ENCODE assay signal across 8 cellular contexts in the genomic region with DNA sequence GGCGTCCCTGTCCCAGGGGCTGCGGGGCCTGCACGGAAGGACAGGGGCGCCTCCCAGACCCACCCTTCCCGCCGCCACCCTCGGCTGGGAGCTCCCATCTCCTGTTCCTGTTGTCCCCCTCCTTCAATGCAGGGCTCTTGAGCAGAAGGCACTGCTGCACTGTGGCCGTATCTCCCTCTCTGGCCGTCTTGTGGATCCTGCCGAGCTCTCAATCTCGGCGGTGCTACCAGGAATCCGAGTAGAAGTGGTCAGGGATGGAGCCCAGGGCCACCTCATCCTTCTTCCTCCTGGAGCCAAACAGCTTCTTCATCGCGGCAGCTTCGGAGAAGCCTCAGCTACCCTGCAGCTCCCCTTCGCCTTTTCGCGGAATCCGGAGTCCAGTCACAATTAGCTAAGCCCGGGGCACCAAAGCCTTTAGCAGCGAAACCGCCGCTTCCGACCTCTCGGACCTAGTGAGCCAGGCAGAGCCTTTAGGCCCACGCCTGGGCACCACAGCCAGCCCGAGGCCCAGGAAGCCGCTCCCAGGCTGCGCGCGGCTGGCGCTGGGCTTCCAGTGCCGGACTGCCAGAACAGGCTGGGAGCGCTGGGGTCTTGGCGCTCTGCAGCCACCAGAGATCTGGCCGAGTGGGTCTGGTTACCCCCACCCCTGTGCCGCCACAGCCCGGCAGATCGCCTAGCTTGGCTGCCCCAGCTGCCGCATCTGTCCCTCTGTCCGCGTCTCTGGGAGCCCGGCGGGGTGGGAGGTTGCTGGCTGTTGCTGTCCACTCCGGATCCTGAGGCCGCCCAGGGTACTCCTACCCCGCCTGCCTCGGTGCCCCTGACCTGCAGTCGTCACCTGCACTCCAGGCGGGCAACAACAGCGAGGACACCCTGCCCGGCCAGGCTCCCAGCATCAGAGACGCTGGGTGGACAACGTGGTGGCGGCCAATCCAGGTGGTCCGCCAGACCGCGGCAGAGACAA.
DNase-seq lines count a peak whose midpoint lies in the region; TF ChIP-seq lines count a peak whose summit lies in the region.

No MANE protein-coding gene starts in this region.

- no peaks in the 10 kb centered on the region for H3K79me2 ChIP-seq in trophoblast cell (ENCODE audit: control insufficient read depth, insufficient read depth, low read length, poor library complexity)

- H4K12ac ChIP-seq in trophoblast cell (ENCODE audit: low read depth, low read length): no peak overlapping the region

- H2BK120ac ChIP-seq in trophoblast cell (ENCODE audit: insufficient read depth, low read length, poor library complexity): no peak overlapping the region

- H3K36me3 ChIP-seq in WERI-Rb-1 (no peaks in the 10 kb centered on the region), cardiac muscle cell (no peaks in the 10 kb centered on the region), trophoblast cell (ENCODE audit: control insufficient read depth in 1 of 2, insufficient read depth in 2 of 2, low read length in 2 of 2) (no peaks in the 10 kb centered on the region)

- H3K27ac ChIP-seq in WERI-Rb-1 (no peak overlapping the region), cardiac muscle cell (no peak overlapping the region), trophoblast cell (ENCODE audit: low read depth, low read length) (no peak overlapping the region)

- no peak overlapping the region for H2BK12ac ChIP-seq in trophoblast cell (ENCODE audit: low read length)

- in situ Hi-C loops in KBM-7 (cut with MboI; ENCODE audit: low pct_unique_long_range_greater_than_20kb, low sequenced_read_pairs): no loop called here

- peaks cover 62% of the 10 kb centered on the region for H3K27me3 ChIP-seq in WERI-Rb-1 (ENCODE audit: insufficient read depth, low read depth, severe bottlenecking)
- H3K27me3 ChIP-seq in cardiac muscle cell: peaks cover 100% of the 10 kb centered on the region
- H3K27me3 ChIP-seq in trophoblast cell (ENCODE audit: insufficient read depth, low read length): peaks cover 31% of the 10 kb centered on the region

- no peaks in the 10 kb centered on the region for H3K9me3 ChIP-seq in WERI-Rb-1 (ENCODE audit: severe bottlenecking)
- H3K9me3 ChIP-seq in cardiac muscle cell (ENCODE audit: low read depth): no peaks in the 10 kb centered on the region
- H3K9me3 ChIP-seq in trophoblast cell (ENCODE audit: insufficient read depth, low read depth, low read length): peaks cover 11% of the 10 kb centered on the region

- no peak overlapping the region for H4K91ac ChIP-seq in trophoblast cell (ENCODE audit: low read depth, low read length)

- H4K8ac ChIP-seq in trophoblast cell (ENCODE audit: low read depth, low read length): no peak overlapping the region

- H3K14ac ChIP-seq in trophoblast cell (ENCODE audit: low read length): no peak overlapping the region

- peak overlapping the region; percentile 66 for H3K4me2 ChIP-seq in trophoblast cell (ENCODE audit: low read length)

- TF ChIP-seq CTCF in WERI-Rb-1 (IDR thresholded peaks at IDR 0.05; ENCODE audit: low read depth, low read length) (no peak), cardiac muscle cell (IDR thresholded peaks at IDR 0.05; ENCODE audit: low read depth, low read length) (no peak)

- no peaks in the 10 kb centered on the region for H3K79me1 ChIP-seq in trophoblast cell (ENCODE audit: low read length)

- H3K4ac ChIP-seq in trophoblast cell (ENCODE audit: low read depth, low read length): no peak overlapping the region

- no peak overlapping the region for H3K18ac ChIP-seq in trophoblast cell (ENCODE audit: low read length)

- H3K9ac ChIP-seq in trophoblast cell (ENCODE audit: low read length): no peak overlapping the region

- no peak overlapping the region for H2AK5ac ChIP-seq in trophoblast cell (ENCODE audit: low read length)

- WGBS in trophoblast cell (ENCODE audit: extremely low coverage, insufficient coverage, insufficient read length): no CpG with 5 or more reads among the region's 59 CpGs

- DNase-seq in DMS114 treated with DMSO at 0.1 percent for 48 hours (lab: John Stamatoyannopoulos, UW; ENCODE audit: unreplicated experiment) (peak; percentile 33), WERI-Rb-1 (peak; percentile 23), cardiac muscle cell (ENCODE audit: low read depth in 1 of 2, low spot score in 1 of 2) (peak; percentile 6 to 51), trophoblast cell (no peak), KBM-7 (no peak), NCI-H146 treated with DMSO at 0.1 percent for 48 hours (lab: John Stamatoyannopoulos, UW; ENCODE audit: unreplicated experiment) (no peak), NCI-H2029 (lab: John Stamatoyannopoulos, UW) (no peak)
- no peak for DNase-seq in stimulated activated naive CD4-positive, alpha-beta T cell treated with Interleukin-2 at 50 U/mL for 16 hours (lab: John Stamatoyannopoulos, UW)

- H2BK5ac ChIP-seq in trophoblast cell (ENCODE audit: low read depth, low read length, poor library complexity): no peak overlapping the region

- H2AFZ ChIP-seq in trophoblast cell (ENCODE audit: insufficient read depth, low read length, poor library complexity): no peak overlapping the region

- H3K4me3 ChIP-seq in WERI-Rb-1 (ENCODE audit: low read depth, low read length) (peak overlapping the region; percentile 51), cardiac muscle cell (peak overlapping the region; percentile 15), trophoblast cell (ENCODE audit: low read depth, low read length) (peak overlapping the region; percentile 53)

- no peaks in the 10 kb centered on the region for H3K4me1 ChIP-seq in cardiac muscle cell (ENCODE audit: low read depth)
- H3K4me1 ChIP-seq in trophoblast cell (ENCODE audit: control insufficient read depth in 1 of 2, insufficient read depth in 2 of 2, low read length in 2 of 2): peaks cover 9% of the 10 kb centered on the region in 2 experiments

- H3K23ac ChIP-seq in trophoblast cell (ENCODE audit: low read length): no peak overlapping the region

Comparison
In these comparisons a context has a peak if more than half of its experiments do, and no peak if none do; other contexts are left out.
1. DNase-seq: peak in DMS114 treated with DMSO at 0.1 percent for 48 hours (single experiment), WERI-Rb-1 (single experiment) and cardiac muscle cell (2 of 2); none in trophoblast cell (0 of 2), KBM-7 (single experiment), NCI-H146 treated with DMSO at 0.1 percent for 48 hours (single experiment), stimulated activated naive CD4-positive, alpha-beta T cell treated with Interleukin-2 at 50 U/mL for 16 hours (single experiment) and NCI-H2029 (single experiment).
2. Peak in every context shown above with its lines, with median percentiles within 50 percentile points of each other: H3K4me3 ChIP-seq.